In the genomic region with DNA sequence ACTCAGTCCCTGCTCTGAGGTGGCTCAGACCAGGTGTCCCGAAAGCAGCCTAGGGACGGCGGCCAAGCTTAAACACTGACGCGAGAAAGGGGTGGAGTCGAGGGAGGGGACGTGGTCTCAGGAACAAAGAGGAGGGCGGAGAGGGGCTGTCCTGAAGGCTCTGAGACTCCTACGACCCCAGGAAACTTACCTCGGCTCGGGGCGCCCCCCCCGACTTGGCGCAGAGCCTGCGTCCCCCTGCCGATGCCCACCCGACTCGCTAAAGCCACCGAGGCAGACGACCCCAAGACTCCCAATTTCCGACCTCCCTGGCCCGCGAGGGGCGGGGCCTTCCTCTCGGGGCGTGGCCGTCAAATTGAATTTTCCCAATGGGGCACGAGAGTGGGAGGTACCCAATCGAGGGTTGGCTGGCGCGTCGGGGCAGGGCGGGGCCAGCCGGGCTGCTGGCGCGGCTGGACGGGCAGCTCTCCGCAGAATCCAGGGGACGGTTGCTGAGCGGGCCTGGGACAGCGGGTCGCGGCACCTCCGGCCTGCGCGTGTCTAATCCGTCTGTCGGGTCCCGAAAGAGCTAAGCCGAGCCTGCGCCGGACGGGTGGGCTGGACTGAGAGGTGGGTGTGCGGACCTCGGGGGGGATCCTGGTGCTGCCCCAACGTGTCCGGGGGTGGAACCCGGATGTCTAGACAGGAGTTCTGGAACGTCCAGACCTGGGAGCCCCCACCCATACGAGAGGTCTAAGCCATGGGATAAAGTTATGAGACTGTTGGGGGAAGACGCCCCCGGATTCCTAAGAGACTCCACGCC, we compare ENCODE assay signal across 8 cellular contexts. TPM values are rescaled to one million over a fixed set of nuclear protein-coding genes. Genes with fewer than 3 reads are reported as not detected.
DNase-seq lines count a peak whose midpoint lies in the region; ATAC-seq and TF ChIP-seq lines count a peak whose summit lies in the region.

SMTN (plus strand) TSS at position 471 of the 802 bp plus-strand sequence. CDS start 1,941 bp downstream, outside the sequence.

- WGBS in trophoblast cell (ENCODE audit: extremely low coverage, insufficient coverage, insufficient read length) = no CpG with 5 or more reads among the region's 63 CpGs
- WGBS in transverse colon (ENCODE audit: low coverage in 1 of 2), 2 donors = 0 to 1% methylated on average over 1 to 33 of the region's 63 CpGs

- peak within 1 kb of the TSS; percentile 94 for H3K27ac Mint-ChIP-seq in HFFc6
- peak within 1 kb of the TSS; percentile 61 for H3K27ac Mint-ChIP-seq in activated naive CD8-positive, alpha-beta T cell treated with anti-CD3 and anti-CD28 coated beads, Interleukin-2, amount 50 U/mL, for 24 hours

- peaks cover 48% of the 10 kb centered on the region for H3K4me1 Mint-ChIP-seq in HFFc6 (ENCODE audit: low read depth)
- H3K4me1 Mint-ChIP-seq in activated naive CD8-positive, alpha-beta T cell treated with anti-CD3 and anti-CD28 coated beads, Interleukin-2, amount 50 U/mL, for 24 hours = peaks cover 34% of the 10 kb centered on the region

- no peaks in the 10 kb centered on the region for H3K9me3 Mint-ChIP-seq in HFFc6
- H3K9me3 Mint-ChIP-seq in activated naive CD8-positive, alpha-beta T cell treated with anti-CD3 and anti-CD28 coated beads, Interleukin-2, amount 50 U/mL, for 24 hours = no peaks in the 10 kb centered on the region

- TF ChIP-seq EP300 in transverse colon (IDR thresholded peaks at IDR 0.05; ENCODE audit: low read depth) = no peak

- H3K23ac ChIP-seq in trophoblast cell (ENCODE audit: low read length) = no peak within 1 kb of the TSS

- H2AK5ac ChIP-seq in trophoblast cell (ENCODE audit: low read length) = peak within 1 kb of the TSS; percentile 67

- peak; percentile 52 for ATAC-seq in activated naive CD8-positive, alpha-beta T cell treated with anti-CD3 and anti-CD28 coated beads, Interleukin-2, amount 50 U/mL, for 24 hours
- peak; percentile 85 for ATAC-seq in Right ventricle myocardium superior (ENCODE audit: poor library complexity)

- no peaks in the 10 kb centered on the region; the same call in 1 of the 2 replicates for H3K27me3 Mint-ChIP-seq in HFFc6 (ENCODE audit: insufficient read depth)
- H3K27me3 Mint-ChIP-seq in activated naive CD8-positive, alpha-beta T cell treated with anti-CD3 and anti-CD28 coated beads, Interleukin-2, amount 50 U/mL, for 24 hours = no peaks in the 10 kb centered on the region

- peak within 1 kb of the TSS; percentile 80 for H3K18ac ChIP-seq in trophoblast cell (ENCODE audit: low read length)

- peak within 1 kb of the TSS; percentile 91 for H3K9ac ChIP-seq in trophoblast cell (ENCODE audit: low read length)

- H3K79me2 ChIP-seq in trophoblast cell (ENCODE audit: control insufficient read depth, insufficient read depth, low read length, poor library complexity) = peaks cover 21% of the 10 kb centered on the region

- H3K79me1 ChIP-seq in trophoblast cell (ENCODE audit: low read length) = peaks cover 27% of the 10 kb centered on the region

- H4K8ac ChIP-seq in trophoblast cell (ENCODE audit: low read depth, low read length) = peak within 1 kb of the TSS; percentile 78

- TF ChIP-seq CTCF in HFFc6 (IDR thresholded peaks at IDR 0.05) (peak; percentile 20; the same call in 1 of the 2 replicates), transverse colon (IDR thresholded peaks at IDR 0.05) (no peak)

- peaks cover 29 to 36% of the 10 kb centered on the region in 2 experiments for H3K4me1 ChIP-seq in trophoblast cell (ENCODE audit: control insufficient read depth in 1 of 2, insufficient read depth in 2 of 2, low read length in 2 of 2)
- peaks cover 31 to 73% (median 58%) of the 10 kb centered on the region in 4 donors for H3K4me1 ChIP-seq in transverse colon

- peak within 1 kb of the TSS; percentile 62 for H4K12ac ChIP-seq in trophoblast cell (ENCODE audit: low read depth, low read length)

- H3K27ac ChIP-seq in trophoblast cell (ENCODE audit: low read depth, low read length) (peak within 1 kb of the TSS; percentile 48), transverse colon (peak within 1 kb of the TSS; percentile 90 to 97 (median 96))

- H4K91ac ChIP-seq in trophoblast cell (ENCODE audit: low read depth, low read length) = peak within 1 kb of the TSS; percentile 75

- H3K36me3 Mint-ChIP-seq in HFFc6 (ENCODE audit: low read depth) = peaks cover 26% of the 10 kb centered on the region
- no peaks in the 10 kb centered on the region for H3K36me3 Mint-ChIP-seq in activated naive CD8-positive, alpha-beta T cell treated with anti-CD3 and anti-CD28 coated beads, Interleukin-2, amount 50 U/mL, for 24 hours (ENCODE audit: low read depth)

- peak; percentile 79 for DNase-seq in HFFc6
- DNase-seq in NCI-H1048 (lab: John Stamatoyannopoulos, UW) = peak; percentile 80
- DNase-seq in SW480 (ENCODE audit: low spot score) = peak; percentile 84
- DNase-seq in activated naive CD8-positive, alpha-beta T cell treated with anti-CD3 and anti-CD28 coated beads, Interleukin-2, amount 50 U/mL, for 24 hours = peak; percentile 93
- peak; percentile 95 for DNase-seq in Right ventricle myocardium superior
- peak; percentile 90 to 98 for DNase-seq in trophoblast cell
- peak; percentile 97 for DNase-seq in transverse colon

- in situ Hi-C loops in transverse colon (cut with MboI; ENCODE audit: low pct_ligation_motif_present in 1 of 4, low pct_unique_long_range_greater_than_20kb in 1 of 4, low sequenced_read_pairs in 3 of 4) = loop anchor here (5.0 to 10.0 kb wide), 2 partner anchors 114 to 136 kb away; partner anchors contain the start of genes MORC2 (in 1 of the 4) and TUG1 (in 1 of the 4)

- H3K36me3 ChIP-seq in trophoblast cell (ENCODE audit: control insufficient read depth in 1 of 2, insufficient read depth in 2 of 2, low read length in 2 of 2) (peaks cover 7 to 11% of the 10 kb centered on the region in 2 experiments), transverse colon (no peaks in the 10 kb centered on the region)

- no peaks in the 10 kb centered on the region for H3K27me3 ChIP-seq in trophoblast cell (ENCODE audit: insufficient read depth, low read length)
- H3K27me3 ChIP-seq in transverse colon = no peaks in the 10 kb centered on the region

- H3K4ac ChIP-seq in trophoblast cell (ENCODE audit: low read depth, low read length) = peak within 1 kb of the TSS; percentile 71

- H2AFZ ChIP-seq in trophoblast cell (ENCODE audit: insufficient read depth, low read length, poor library complexity) = peak within 1 kb of the TSS; percentile 83

- H3K14ac ChIP-seq in trophoblast cell (ENCODE audit: low read length) = peak within 1 kb of the TSS; percentile 95

- intact Hi-C loops in Right ventricle myocardium superior (cut with DNase I) (loop anchor here (5.0 kb wide), 2 partner anchors 34 to 134 kb away; no protein-coding TSS in a partner anchor), transverse colon (cut with DNase I; ENCODE audit: low total_unique reads) (loop anchor here (1.0 kb wide), 1 partner anchor 44 kb away; no protein-coding TSS in a partner anchor)

- peaks cover 3% of the 10 kb centered on the region for H3K9me3 ChIP-seq in trophoblast cell (ENCODE audit: insufficient read depth, low read depth, low read length)
- no peaks in the 10 kb centered on the region for H3K9me3 ChIP-seq in transverse colon

- TF ChIP-seq POLR2A in transverse colon (IDR thresholded peaks at IDR 0.05) = peak; percentile 98

- peak within 1 kb of the TSS; percentile 65 for H2BK120ac ChIP-seq in trophoblast cell (ENCODE audit: insufficient read depth, low read length, poor library complexity)

- peak within 1 kb of the TSS; percentile 71 for H3K4me3 ChIP-seq in GM08714 (ENCODE audit: low read length)
- H3K4me3 ChIP-seq in trophoblast cell (ENCODE audit: low read depth, low read length) = peak within 1 kb of the TSS; percentile 91
- H3K4me3 ChIP-seq in transverse colon = peak within 1 kb of the TSS; percentile 57 to 71 (median 69)

- peak within 1 kb of the TSS; percentile 94 for H3K4me3 Mint-ChIP-seq in HFFc6
- H3K4me3 Mint-ChIP-seq in activated naive CD8-positive, alpha-beta T cell treated with anti-CD3 and anti-CD28 coated beads, Interleukin-2, amount 50 U/mL, for 24 hours = peak within 1 kb of the TSS; percentile 90

- H2BK12ac ChIP-seq in trophoblast cell (ENCODE audit: low read length) = peak within 1 kb of the TSS; percentile 41

- peak within 1 kb of the TSS; percentile 67 for H3K4me2 ChIP-seq in trophoblast cell (ENCODE audit: low read length)

- H2BK5ac ChIP-seq in trophoblast cell (ENCODE audit: low read depth, low read length, poor library complexity) = peak within 1 kb of the TSS; percentile 86

RNA-seq across cellular contexts. Expression of gene SMTN, which starts in this region (rescaled TPM):
- 100 to 1,000 TPM; 201 to 329 (median 246) TPM for total RNA-seq in HFFc6 (2021; fragmentation: NEBNext Ultra II Directional; extraction: Animal tissue kit (Norgen Biotek cat#: 25700))
- 256 TPM for total RNA-seq in Right ventricle myocardium superior
- polyA plus RNA-seq in trophoblast cell (2013) = 76.6 and 79.2 TPM in 2 replicates
- total RNA-seq in transverse colon = 100 to 1,000 TPM; 171 to 341 (median 219) TPM

Comparison
In these comparisons a context has a peak if more than half of its experiments do, and no peak if none do; other contexts are left out.
1. Peak in every context shown above with its lines: DNase-seq, ATAC-seq, H3K4me3 ChIP-seq and H3K27ac ChIP-seq.